In the genomic region with DNA sequence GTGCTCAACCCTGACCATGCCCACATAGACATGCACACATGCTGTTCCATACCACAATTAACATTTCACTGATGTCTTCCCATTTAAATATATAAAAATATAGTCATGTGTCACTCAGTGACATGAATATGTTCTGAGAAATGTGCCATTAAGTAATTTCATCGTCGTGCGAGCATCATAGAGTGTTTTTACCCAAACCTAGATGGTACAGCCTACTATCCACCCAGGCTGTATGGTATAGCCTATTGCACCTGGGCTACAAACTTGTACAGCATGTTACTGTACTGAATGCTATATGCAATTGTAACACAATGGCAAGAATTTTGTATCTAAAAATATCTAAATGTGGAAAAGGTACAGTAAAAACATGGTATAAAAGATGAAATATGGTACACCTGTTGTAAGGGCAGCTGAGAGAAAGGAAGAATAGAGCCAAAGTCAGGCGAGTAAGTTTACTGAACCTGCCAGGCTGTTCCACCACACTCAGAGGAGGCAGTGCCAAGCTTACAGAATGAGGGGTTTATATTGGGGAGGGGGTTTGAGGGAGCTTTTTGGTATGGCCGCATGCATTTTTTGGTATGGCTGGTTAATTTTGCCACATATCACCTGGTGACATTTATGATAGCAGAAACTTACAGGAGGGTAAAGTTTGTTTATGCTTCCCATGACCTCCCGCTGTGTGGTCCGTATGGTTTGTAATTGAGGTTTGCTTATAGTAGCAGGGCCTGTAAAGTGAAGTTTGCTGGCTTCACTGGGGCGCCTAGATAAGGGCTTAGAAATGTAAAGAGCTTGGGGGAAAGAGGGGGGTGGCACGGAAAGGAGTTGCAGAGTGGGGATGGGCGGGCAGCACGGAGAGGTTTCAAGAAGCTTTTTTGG, we compare ENCODE assay signal across 1 cellular context.
TF ChIP-seq lines count a peak whose summit lies in the region.

No MANE protein-coding gene starts in this region.

TF ChIP-seq in K562, 482 proteins besides CTCF, POLR2A, EP300 and RAD21 (continued from another document and continues in another):
- TF ChIP-seq, protein P1, sequence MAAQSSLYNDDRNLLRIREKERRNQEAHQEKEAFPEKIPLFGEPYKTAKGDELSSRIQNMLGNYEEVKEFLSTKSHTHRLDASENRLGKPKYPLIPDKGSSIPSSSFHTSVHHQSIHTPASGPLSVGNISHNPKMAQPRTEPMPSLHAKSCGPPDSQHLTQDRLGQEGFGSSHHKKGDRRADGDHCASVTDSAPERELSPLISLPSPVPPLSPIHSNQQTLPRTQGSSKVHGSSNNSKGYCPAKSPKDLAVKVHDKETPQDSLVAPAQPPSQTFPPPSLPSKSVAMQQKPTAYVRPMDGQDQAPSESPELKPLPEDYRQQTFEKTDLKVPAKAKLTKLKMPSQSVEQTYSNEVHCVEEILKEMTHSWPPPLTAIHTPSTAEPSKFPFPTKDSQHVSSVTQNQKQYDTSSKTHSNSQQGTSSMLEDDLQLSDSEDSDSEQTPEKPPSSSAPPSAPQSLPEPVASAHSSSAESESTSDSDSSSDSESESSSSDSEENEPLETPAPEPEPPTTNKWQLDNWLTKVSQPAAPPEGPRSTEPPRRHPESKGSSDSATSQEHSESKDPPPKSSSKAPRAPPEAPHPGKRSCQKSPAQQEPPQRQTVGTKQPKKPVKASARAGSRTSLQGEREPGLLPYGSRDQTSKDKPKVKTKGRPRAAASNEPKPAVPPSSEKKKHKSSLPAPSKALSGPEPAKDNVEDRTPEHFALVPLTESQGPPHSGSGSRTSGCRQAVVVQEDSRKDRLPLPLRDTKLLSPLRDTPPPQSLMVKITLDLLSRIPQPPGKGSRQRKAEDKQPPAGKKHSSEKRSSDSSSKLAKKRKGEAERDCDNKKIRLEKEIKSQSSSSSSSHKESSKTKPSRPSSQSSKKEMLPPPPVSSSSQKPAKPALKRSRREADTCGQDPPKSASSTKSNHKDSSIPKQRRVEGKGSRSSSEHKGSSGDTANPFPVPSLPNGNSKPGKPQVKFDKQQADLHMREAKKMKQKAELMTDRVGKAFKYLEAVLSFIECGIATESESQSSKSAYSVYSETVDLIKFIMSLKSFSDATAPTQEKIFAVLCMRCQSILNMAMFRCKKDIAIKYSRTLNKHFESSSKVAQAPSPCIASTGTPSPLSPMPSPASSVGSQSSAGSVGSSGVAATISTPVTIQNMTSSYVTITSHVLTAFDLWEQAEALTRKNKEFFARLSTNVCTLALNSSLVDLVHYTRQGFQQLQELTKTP (IDR thresholded peaks at IDR 0.05; ENCODE audit: low read depth in 1 of 2, partially characterized antibody in 2 of 2) = no peak
- TF ChIP-seq ZNF239 (CRISPR knock-in tag; IDR thresholded peaks at IDR 0.05) (no peak), ZNF12 (CRISPR knock-in tag; IDR thresholded peaks at IDR 0.05) (no peak), CHD2 (IDR thresholded peaks at IDR 0.05; ENCODE audit: low read depth, low read length) (no peak), SNIP1 (IDR thresholded peaks at IDR 0.05; ENCODE audit: low read depth) (no peak), SP1 (CRISPR knock-in tag; IDR thresholded peaks at IDR 0.05) (no peak), DDX20 (tag; IDR thresholded peaks at IDR 0.05; ENCODE audit: low read depth) (no peak), NBN (IDR thresholded peaks at IDR 0.05; ENCODE audit: low read depth) (no peak), MTA3 (IDR thresholded peaks at IDR 0.05; ENCODE audit: borderline replicate concordance) (0 out of 2 replicates have a peak, but pooled peaks have one; percentile 40), CBX1 (IDR thresholded peaks at IDR 0.05; ENCODE audit: low read depth) (no peak), ZNF77 (CRISPR knock-in tag; IDR thresholded peaks at IDR 0.05) (no peak), ZNF316 (IDR thresholded peaks at IDR 0.05) (no peak), ZNF445 (CRISPR knock-in tag; IDR thresholded peaks at IDR 0.05; ENCODE audit: low read depth) (no peak), MCM3 (IDR thresholded peaks at IDR 0.05) (no peak), ZSCAN29 (IDR thresholded peaks at IDR 0.05) (no peak), RBM25 (IDR thresholded peaks at IDR 0.05; ENCODE audit: low read depth, low read length, severe bottlenecking) (no peak), NCOR1 (IDR thresholded peaks at IDR 0.05) (peak; percentile 83), NFE2L1 (tag; IDR thresholded peaks at IDR 0.05; ENCODE audit: borderline replicate concordance, low read depth) (no peak), FIP1L1 (IDR thresholded peaks at IDR 0.05; ENCODE audit: low read depth, low read length, poor library complexity, severe bottlenecking) (no peak), ZNF184 (CRISPR knock-in tag; IDR thresholded peaks at IDR 0.05) (no peak), ILF3 (IDR thresholded peaks at IDR 0.05; ENCODE audit: borderline replicate concordance) (no peak), ZNF696 (CRISPR knock-in tag; conservative IDR thresholded peaks at IDR 0.05) (no peak), ZNF507 (tag; conservative IDR thresholded peaks at IDR 0.05) (no peak), MEF2A (IDR thresholded peaks at IDR 0.05; ENCODE audit: control insufficient read depth, low read depth, low read length) (no peak), SRSF7 (optimal IDR thresholded peaks at IDR 0.05; ENCODE audit: low read depth, low read length) (no peak), HDAC1 (IDR thresholded peaks at IDR 0.05) (peak in 1 of 2 experiments; percentile 72; a peak in 1 of 4 replicates), KLF6 (CRISPR knock-in tag; IDR thresholded peaks at IDR 0.05; ENCODE audit: borderline replicate concordance) (no peak)
- TF ChIP-seq, protein P2, sequence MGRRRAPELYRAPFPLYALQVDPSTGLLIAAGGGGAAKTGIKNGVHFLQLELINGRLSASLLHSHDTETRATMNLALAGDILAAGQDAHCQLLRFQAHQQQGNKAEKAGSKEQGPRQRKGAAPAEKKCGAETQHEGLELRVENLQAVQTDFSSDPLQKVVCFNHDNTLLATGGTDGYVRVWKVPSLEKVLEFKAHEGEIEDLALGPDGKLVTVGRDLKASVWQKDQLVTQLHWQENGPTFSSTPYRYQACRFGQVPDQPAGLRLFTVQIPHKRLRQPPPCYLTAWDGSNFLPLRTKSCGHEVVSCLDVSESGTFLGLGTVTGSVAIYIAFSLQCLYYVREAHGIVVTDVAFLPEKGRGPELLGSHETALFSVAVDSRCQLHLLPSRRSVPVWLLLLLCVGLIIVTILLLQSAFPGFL (CRISPR knock-in tag; IDR thresholded peaks at IDR 0.05) = no peak
- TF ChIP-seq, protein P3, sequence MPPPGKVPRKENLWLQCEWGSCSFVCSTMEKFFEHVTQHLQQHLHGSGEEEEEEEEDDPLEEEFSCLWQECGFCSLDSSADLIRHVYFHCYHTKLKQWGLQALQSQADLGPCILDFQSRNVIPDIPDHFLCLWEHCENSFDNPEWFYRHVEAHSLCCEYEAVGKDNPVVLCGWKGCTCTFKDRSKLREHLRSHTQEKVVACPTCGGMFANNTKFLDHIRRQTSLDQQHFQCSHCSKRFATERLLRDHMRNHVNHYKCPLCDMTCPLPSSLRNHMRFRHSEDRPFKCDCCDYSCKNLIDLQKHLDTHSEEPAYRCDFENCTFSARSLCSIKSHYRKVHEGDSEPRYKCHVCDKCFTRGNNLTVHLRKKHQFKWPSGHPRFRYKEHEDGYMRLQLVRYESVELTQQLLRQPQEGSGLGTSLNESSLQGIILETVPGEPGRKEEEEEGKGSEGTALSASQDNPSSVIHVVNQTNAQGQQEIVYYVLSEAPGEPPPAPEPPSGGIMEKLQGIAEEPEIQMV (tag; conservative IDR thresholded peaks at IDR 0.05; ENCODE audit: low read depth) = no peak
- TF ChIP-seq, protein P4, sequence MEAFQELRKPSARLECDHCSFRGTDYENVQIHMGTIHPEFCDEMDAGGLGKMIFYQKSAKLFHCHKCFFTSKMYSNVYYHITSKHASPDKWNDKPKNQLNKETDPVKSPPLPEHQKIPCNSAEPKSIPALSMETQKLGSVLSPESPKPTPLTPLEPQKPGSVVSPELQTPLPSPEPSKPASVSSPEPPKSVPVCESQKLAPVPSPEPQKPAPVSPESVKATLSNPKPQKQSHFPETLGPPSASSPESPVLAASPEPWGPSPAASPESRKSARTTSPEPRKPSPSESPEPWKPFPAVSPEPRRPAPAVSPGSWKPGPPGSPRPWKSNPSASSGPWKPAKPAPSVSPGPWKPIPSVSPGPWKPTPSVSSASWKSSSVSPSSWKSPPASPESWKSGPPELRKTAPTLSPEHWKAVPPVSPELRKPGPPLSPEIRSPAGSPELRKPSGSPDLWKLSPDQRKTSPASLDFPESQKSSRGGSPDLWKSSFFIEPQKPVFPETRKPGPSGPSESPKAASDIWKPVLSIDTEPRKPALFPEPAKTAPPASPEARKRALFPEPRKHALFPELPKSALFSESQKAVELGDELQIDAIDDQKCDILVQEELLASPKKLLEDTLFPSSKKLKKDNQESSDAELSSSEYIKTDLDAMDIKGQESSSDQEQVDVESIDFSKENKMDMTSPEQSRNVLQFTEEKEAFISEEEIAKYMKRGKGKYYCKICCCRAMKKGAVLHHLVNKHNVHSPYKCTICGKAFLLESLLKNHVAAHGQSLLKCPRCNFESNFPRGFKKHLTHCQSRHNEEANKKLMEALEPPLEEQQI (IDR thresholded peaks at IDR 0.05) = no peak
- TF ChIP-seq, protein P5, sequence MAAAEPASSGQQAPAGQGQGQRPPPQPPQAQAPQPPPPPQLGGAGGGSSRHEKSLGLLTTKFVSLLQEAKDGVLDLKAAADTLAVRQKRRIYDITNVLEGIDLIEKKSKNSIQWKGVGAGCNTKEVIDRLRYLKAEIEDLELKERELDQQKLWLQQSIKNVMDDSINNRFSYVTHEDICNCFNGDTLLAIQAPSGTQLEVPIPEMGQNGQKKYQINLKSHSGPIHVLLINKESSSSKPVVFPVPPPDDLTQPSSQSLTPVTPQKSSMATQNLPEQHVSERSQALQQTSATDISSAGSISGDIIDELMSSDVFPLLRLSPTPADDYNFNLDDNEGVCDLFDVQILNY (CRISPR knock-in tag; IDR thresholded peaks at IDR 0.05) = no peak
- TF ChIP-seq, protein P6, sequence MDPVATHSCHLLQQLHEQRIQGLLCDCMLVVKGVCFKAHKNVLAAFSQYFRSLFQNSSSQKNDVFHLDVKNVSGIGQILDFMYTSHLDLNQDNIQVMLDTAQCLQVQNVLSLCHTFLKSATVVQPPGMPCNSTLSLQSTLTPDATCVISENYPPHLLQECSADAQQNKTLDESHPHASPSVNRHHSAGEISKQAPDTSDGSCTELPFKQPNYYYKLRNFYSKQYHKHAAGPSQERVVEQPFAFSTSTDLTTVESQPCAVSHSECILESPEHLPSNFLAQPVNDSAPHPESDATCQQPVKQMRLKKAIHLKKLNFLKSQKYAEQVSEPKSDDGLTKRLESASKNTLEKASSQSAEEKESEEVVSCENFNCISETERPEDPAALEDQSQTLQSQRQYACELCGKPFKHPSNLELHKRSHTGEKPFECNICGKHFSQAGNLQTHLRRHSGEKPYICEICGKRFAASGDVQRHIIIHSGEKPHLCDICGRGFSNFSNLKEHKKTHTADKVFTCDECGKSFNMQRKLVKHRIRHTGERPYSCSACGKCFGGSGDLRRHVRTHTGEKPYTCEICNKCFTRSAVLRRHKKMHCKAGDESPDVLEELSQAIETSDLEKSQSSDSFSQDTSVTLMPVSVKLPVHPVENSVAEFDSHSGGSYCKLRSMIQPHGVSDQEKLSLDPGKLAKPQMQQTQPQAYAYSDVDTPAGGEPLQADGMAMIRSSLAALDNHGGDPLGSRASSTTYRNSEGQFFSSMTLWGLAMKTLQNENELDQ (CRISPR knock-in tag; IDR thresholded peaks at IDR 0.05; ENCODE audit: borderline replicate concordance) = no peak
- TF ChIP-seq, protein P7, sequence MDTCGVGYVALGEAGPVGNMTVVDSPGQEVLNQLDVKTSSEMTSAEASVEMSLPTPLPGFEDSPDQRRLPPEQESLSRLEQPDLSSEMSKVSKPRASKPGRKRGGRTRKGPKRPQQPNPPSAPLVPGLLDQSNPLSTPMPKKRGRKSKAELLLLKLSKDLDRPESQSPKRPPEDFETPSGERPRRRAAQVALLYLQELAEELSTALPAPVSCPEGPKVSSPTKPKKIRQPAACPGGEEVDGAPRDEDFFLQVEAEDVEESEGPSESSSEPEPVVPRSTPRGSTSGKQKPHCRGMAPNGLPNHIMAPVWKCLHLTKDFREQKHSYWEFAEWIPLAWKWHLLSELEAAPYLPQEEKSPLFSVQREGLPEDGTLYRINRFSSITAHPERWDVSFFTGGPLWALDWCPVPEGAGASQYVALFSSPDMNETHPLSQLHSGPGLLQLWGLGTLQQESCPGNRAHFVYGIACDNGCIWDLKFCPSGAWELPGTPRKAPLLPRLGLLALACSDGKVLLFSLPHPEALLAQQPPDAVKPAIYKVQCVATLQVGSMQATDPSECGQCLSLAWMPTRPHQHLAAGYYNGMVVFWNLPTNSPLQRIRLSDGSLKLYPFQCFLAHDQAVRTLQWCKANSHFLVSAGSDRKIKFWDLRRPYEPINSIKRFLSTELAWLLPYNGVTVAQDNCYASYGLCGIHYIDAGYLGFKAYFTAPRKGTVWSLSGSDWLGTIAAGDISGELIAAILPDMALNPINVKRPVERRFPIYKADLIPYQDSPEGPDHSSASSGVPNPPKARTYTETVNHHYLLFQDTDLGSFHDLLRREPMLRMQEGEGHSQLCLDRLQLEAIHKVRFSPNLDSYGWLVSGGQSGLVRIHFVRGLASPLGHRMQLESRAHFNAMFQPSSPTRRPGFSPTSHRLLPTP (IDR thresholded peaks at IDR 0.05; ENCODE audit: borderline replicate concordance, extremely low read depth, insufficient read length) = no peak
- TF ChIP-seq, protein P8, sequence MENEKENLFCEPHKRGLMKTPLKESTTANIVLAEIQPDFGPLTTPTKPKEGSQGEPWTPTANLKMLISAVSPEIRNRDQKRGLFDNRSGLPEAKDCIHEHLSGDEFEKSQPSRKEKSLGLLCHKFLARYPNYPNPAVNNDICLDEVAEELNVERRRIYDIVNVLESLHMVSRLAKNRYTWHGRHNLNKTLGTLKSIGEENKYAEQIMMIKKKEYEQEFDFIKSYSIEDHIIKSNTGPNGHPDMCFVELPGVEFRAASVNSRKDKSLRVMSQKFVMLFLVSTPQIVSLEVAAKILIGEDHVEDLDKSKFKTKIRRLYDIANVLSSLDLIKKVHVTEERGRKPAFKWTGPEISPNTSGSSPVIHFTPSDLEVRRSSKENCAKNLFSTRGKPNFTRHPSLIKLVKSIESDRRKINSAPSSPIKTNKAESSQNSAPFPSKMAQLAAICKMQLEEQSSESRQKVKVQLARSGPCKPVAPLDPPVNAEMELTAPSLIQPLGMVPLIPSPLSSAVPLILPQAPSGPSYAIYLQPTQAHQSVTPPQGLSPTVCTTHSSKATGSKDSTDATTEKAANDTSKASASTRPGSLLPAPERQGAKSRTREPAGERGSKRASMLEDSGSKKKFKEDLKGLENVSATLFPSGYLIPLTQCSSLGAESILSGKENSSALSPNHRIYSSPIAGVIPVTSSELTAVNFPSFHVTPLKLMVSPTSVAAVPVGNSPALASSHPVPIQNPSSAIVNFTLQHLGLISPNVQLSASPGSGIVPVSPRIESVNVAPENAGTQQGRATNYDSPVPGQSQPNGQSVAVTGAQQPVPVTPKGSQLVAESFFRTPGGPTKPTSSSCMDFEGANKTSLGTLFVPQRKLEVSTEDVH (IDR thresholded peaks at IDR 0.05; ENCODE audit: low read depth, partially characterized antibody) = no peak
- TF ChIP-seq, protein P9, sequence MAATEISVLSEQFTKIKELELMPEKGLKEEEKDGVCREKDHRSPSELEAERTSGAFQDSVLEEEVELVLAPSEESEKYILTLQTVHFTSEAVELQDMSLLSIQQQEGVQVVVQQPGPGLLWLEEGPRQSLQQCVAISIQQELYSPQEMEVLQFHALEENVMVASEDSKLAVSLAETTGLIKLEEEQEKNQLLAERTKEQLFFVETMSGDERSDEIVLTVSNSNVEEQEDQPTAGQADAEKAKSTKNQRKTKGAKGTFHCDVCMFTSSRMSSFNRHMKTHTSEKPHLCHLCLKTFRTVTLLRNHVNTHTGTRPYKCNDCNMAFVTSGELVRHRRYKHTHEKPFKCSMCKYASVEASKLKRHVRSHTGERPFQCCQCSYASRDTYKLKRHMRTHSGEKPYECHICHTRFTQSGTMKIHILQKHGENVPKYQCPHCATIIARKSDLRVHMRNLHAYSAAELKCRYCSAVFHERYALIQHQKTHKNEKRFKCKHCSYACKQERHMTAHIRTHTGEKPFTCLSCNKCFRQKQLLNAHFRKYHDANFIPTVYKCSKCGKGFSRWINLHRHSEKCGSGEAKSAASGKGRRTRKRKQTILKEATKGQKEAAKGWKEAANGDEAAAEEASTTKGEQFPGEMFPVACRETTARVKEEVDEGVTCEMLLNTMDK (IDR thresholded peaks at IDR 0.05; ENCODE audit: borderline replicate concordance, insufficient read depth, low read depth, low read length, poor library complexity, severe bottlenecking) = no peak
